Comparison of ENCODE assay signal across 26 cellular contexts in the genomic region with DNA sequence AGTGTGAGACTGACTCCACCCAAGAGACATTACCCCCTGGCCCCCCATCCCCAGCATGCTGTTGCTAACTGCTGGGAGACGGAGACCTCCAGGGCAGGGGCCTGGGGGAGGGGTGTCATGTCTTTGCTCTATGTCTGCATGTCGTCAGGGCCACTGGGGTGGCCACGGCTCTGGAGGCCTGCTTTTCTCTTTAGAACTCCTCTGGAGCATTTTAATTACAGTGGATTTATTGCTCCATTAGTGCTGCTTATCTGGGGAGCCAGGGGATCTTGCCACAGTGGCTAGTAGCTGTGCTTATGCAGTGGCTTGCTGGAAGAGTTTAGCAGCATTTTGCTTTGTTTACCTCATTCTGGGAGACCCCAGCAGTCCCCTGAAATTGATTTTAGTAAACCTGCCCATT. TPM values are rescaled to one million over a fixed set of nuclear protein-coding genes. Genes with fewer than 3 reads are reported as not detected.
DNase-seq lines count a peak whose midpoint lies in the region; ATAC-seq and TF ChIP-seq lines count a peak whose summit lies in the region.
"Had no signal": no experiment of that assay in that cellular context is flagged by ENCODE, and none has a peak within 500 bp of the region (broad histone marks: within the 10 kb centered on the region; RNA-seq: fewer than 3 reads in every experiment).

No MANE protein-coding gene starts in this region.

- no peaks in the 10 kb centered on the region for H4K20me1 ChIP-seq in SK-N-SH (ENCODE audit: insufficient read depth)

- no peaks in the 10 kb centered on the region for H3K27me3 Mint-ChIP-seq in mesothelial cell of epicardium (ENCODE audit: low read depth)
- H3K27me3 Mint-ChIP-seq: activated naive CD4-positive, alpha-beta T cell treated with anti-CD3 and anti-CD28 coated beads, Interleukin-2, amount 50 U/mL, for 24 hours; T-helper 17 cell had no signal

- H3K9me3 ChIP-seq in cardiac muscle cell (ENCODE audit: low read depth) (no peaks in the 10 kb centered on the region), SK-N-SH (no peaks in the 10 kb centered on the region), right lobe of liver (no peaks in the 10 kb centered on the region)
- H3K9me3 ChIP-seq: heart right ventricle, SJCRH30 had no signal

- no peaks in the 10 kb centered on the region for H3K79me2 ChIP-seq in SK-N-SH (ENCODE audit: insufficient read depth)

- DNase-seq in cardiac muscle cell (ENCODE audit: low read depth in 1 of 2, low spot score in 1 of 2) = peak in 1 of 2 donors; percentile 53
- DNase-seq in Right ventricle myocardium inferior (ENCODE audit: missing footprints) = no peak
- DNase-seq in SK-N-SH = peak; percentile 75
- DNase-seq in mesothelial cell of epicardium (ENCODE audit: low spot score in 2 of 2, unreplicated experiment in 2 of 2) = no peak
- DNase-seq in right lobe of liver = no peak
- DNase-seq in HK-2 (ENCODE audit: unreplicated experiment) = no peak
- DNase-seq: activated CD4-positive, CD25-positive, alpha-beta regulatory T cell treated with anti-CD3 and anti-CD28 coated beads, Interleukin-2, amount 50 U/mL, for 72 hours; activated T-cell treated with anti-CD3 and anti-CD28 coated beads, Interleukin-2, amount 50 U/mL, for 72 hours; aorta; Calu3; effector memory CD4-positive, alpha-beta T cell; foreskin fibroblast; heart right ventricle; Karpas-422; NCI-H1436; NCI-H2107; NCI-H526; posterior cingulate gyrus; stimulated activated naive CD4-positive, alpha-beta T cell treated with Interleukin-2 at 50 U/mL for 16 hours; T-helper 17 cell had no signal

- TF ChIP-seq POLR2A in right lobe of liver (IDR thresholded peaks at IDR 0.05) = no peak

- CTCF ChIA-PET in SK-N-SH (lab: Yijun Ruan, JAX) = interaction anchor here (0.7 to 6.4 kb wide), 7 partner anchors 12 to 372 kb away, joined by 3 to 52 read pairs (median 4); a partner anchor contains a TSS

- H3K4me3 Mint-ChIP-seq in mesothelial cell of epicardium = no peak overlapping the region
- H3K4me3 Mint-ChIP-seq: activated naive CD4-positive, alpha-beta T cell treated with anti-CD3 and anti-CD28 coated beads, Interleukin-2, amount 50 U/mL, for 24 hours; activated T-cell treated with anti-CD3 and anti-CD28 coated beads, Interleukin-2, amount 50 U/mL, for 72 hours; T-helper 17 cell had no signal

- no peak overlapping the region for H3K4me2 ChIP-seq in SK-N-SH

- H3F3A ChIP-seq in SK-N-SH (replicated peaks; ENCODE audit: insufficient read depth) = peaks cover under 1% of the 10 kb centered on the region

- peaks cover 50% of the 10 kb centered on the region for H3K4me1 Mint-ChIP-seq in mesothelial cell of epicardium

- TF ChIP-seq CTCF in cardiac muscle cell (IDR thresholded peaks at IDR 0.05; ENCODE audit: low read depth, low read length) (no peak), SK-N-SH (IDR thresholded peaks at IDR 0.05) (no peak), mesothelial cell of epicardium (IDR thresholded peaks at IDR 0.05; ENCODE audit: unreplicated experiment) (no peak), right lobe of liver (IDR thresholded peaks at IDR 0.05) (no peak)

- H3K9ac ChIP-seq in SK-N-SH = no peak overlapping the region

- intact Hi-C loops in Right ventricle myocardium inferior (cut with DNase I) (no loop called here), right lobe of liver (cut with DNase I) (loop anchor here (5.0 to 10.0 kb wide), 2 partner anchors 378 to 381 kb away; no protein-coding TSS in a partner anchor)

- H3K4me1 ChIP-seq in cardiac muscle cell (ENCODE audit: low read depth) = peaks cover 10% of the 10 kb centered on the region
- H3K4me1 ChIP-seq in SK-N-SH (ENCODE audit: control insufficient read depth in 1 of 2, insufficient read depth in 2 of 2, low read depth in 1 of 2, low read length in 1 of 2) = peaks cover 3 to 18% of the 10 kb centered on the region in 2 experiments; a peak in 3 of 4 replicates
- peaks cover 0 to 8% (median 4%) of the 10 kb centered on the region in 4 donors for H3K4me1 ChIP-seq in right lobe of liver

- peaks cover 21% of the 10 kb centered on the region for H3K36me3 Mint-ChIP-seq in mesothelial cell of epicardium

- POLR2A ChIA-PET in SK-N-SH (lab: Yijun Ruan, JAX) = interaction anchor here (0.7 to 1.0 kb wide), 2 partner anchors 160 to 279 kb away, joined by 3 read pairs; a partner anchor contains a TSS

- H3K27me3 ChIP-seq in cardiac muscle cell (no peaks in the 10 kb centered on the region), SK-N-SH (ENCODE audit: insufficient read depth) (no peaks in the 10 kb centered on the region), right lobe of liver (no peaks in the 10 kb centered on the region)
- H3K27me3 ChIP-seq: heart right ventricle, SJCRH30 had no signal

- H3K9me2 ChIP-seq in SK-N-SH = no peaks in the 10 kb centered on the region

- TF ChIP-seq EP300 in SK-N-SH (IDR thresholded peaks at IDR 0.05; ENCODE audit: borderline replicate concordance in 1 of 2, low read depth in 1 of 2, low read length in 1 of 2) = peak in 1 of 2 experiments; percentile 79; a peak in 2 of 4 replicates

- 20% methylated on average over 1 of the region's 3 CpGs for WGBS in SK-N-SH (ENCODE audit: low lambda C conversion rate)
- no CpG with 5 or more reads among the region's 3 CpGs for WGBS in right lobe of liver (ENCODE audit: insufficient coverage, low coverage, low lambda C conversion rate, missing lambda C conversion rate)

- H3K9me3 Mint-ChIP-seq in mesothelial cell of epicardium = no peaks in the 10 kb centered on the region
- H3K9me3 Mint-ChIP-seq: activated naive CD4-positive, alpha-beta T cell treated with anti-CD3 and anti-CD28 coated beads, Interleukin-2, amount 50 U/mL, for 24 hours; activated T-cell treated with anti-CD3 and anti-CD28 coated beads, Interleukin-2, amount 50 U/mL, for 72 hours had no signal

- no peak overlapping the region for H2AFZ ChIP-seq in SK-N-SH (ENCODE audit: low read depth)

- H3K27ac ChIP-seq in cardiac muscle cell (peak overlapping the region; percentile 66), SK-N-SH (ENCODE audit: low read depth in 2 of 2, low read length in 1 of 2) (peak overlapping the region in 1 of 2 experiments; percentile 63; a peak in 2 of 4 replicates), right lobe of liver (no peak overlapping the region)
- H3K27ac ChIP-seq: C4-2B, coronary artery, heart right ventricle, SJCRH30 had no signal

- TF ChIP-seq RAD21 in SK-N-SH (IDR thresholded peaks at IDR 0.05; ENCODE audit: low read length) = peak; percentile 39; the same call in 1 of the 2 replicates

- no peak for ATAC-seq in Right ventricle myocardium inferior
- ATAC-seq in right lobe of liver = no peak
- no peak for ATAC-seq in GM21619 (IDR thresholded peaks at IDR 0.05; ENCODE audit: unreplicated experiment)
- ATAC-seq: activated T-cell treated with anti-CD3 and anti-CD28 coated beads, Interleukin-2, amount 50 U/mL, for 72 hours; heart right ventricle; sciatic nerve; T-helper 17 cell had no signal

- no peaks in the 10 kb centered on the region for H3K36me3 ChIP-seq in cardiac muscle cell
- peaks cover 21 to 40% of the 10 kb centered on the region in 2 experiments for H3K36me3 ChIP-seq in SK-N-SH (replicated peaks in 1 of 2; ENCODE audit: control insufficient read depth in 1 of 2, insufficient read depth in 2 of 2, low read length in 1 of 2)
- H3K36me3 ChIP-seq in right lobe of liver = peaks cover 0 to 13% (median 0%) of the 10 kb centered on the region in 4 donors

- H3K27ac Mint-ChIP-seq in mesothelial cell of epicardium = peak overlapping the region; percentile 47
- H3K27ac Mint-ChIP-seq: activated naive CD4-positive, alpha-beta T cell treated with anti-CD3 and anti-CD28 coated beads, Interleukin-2, amount 50 U/mL, for 24 hours had no signal

- H3K4me3 ChIP-seq in cardiac muscle cell (no peak overlapping the region), SK-N-SH (ENCODE audit: low read depth in 2 of 2, low read length in 1 of 2) (no peak overlapping the region), right lobe of liver (no peak overlapping the region)
- H3K4me3 ChIP-seq: coronary artery, heart right ventricle, SJCRH30 had no signal

TF ChIP-seq in SK-N-SH, 30 proteins besides CTCF, POLR2A, EP300 and RAD21:
- TF ChIP-seq MXI1 (IDR thresholded peaks at IDR 0.05; ENCODE audit: low read depth, low read length) (peak; percentile 67; the same call in 1 of the 2 replicates), EZH2phosphoT487 (IDR thresholded peaks at IDR 0.05; ENCODE audit: borderline replicate concordance, low read depth) (no peak), CHD2 (IDR thresholded peaks at IDR 0.05; ENCODE audit: low read length, partially characterized antibody) (peak; percentile 76), FOSL2 (IDR thresholded peaks at IDR 0.05; ENCODE audit: borderline replicate concordance, low read depth) (no peak), FOXJ3 (CRISPR knock-in tag; IDR thresholded peaks at IDR 0.05) (peak; percentile 74; the same call in 1 of the 2 replicates), GATA2 (CRISPR knock-in tag; IDR thresholded peaks at IDR 0.05) (peak; percentile 80), RCOR1 (IDR thresholded peaks at IDR 0.05; ENCODE audit: low read length) (peak; percentile 93)

RNA-seq across cellular contexts. Expression of a gene that starts 32.3 kb away (rescaled TPM):
- total RNA-seq in cardiac muscle cell = 23.9 and 26.8 TPM in 2 replicates
- polyA plus RNA-seq in cardiac muscle cell = 17.5 and 23.6 TPM in 2 replicates
- 23.0 TPM for total RNA-seq in Right ventricle myocardium inferior
- 9.2 and 13.7 TPM in 2 replicates for polyA plus RNA-seq in SK-N-SH (2012; rRNA removed)
- 9.3 and 12.0 TPM in 2 replicates for polyA plus RNA-seq in SK-N-SH (2012; cell fraction: cytosol; rRNA removed)
- polyA plus RNA-seq in SK-N-SH (2012; cell fraction: nucleus; rRNA removed) = 22.7 and 22.9 TPM in 2 replicates
- total RNA-seq in mesothelial cell of epicardium = 40.5 to 44.9 TPM (median 43.3 TPM) in 3 replicates
- total RNA-seq in right lobe of liver = 10 to 100 TPM; 15.2 to 25.9 (median 19.8) TPM

RNA-seq across cellular contexts. Expression of a gene that starts 34.4 kb away (rescaled TPM):
- 112 and 115 TPM in 2 replicates for total RNA-seq in cardiac muscle cell
- 78.4 and 92.1 TPM in 2 replicates for polyA plus RNA-seq in cardiac muscle cell
- 121 TPM for total RNA-seq in Right ventricle myocardium inferior
- polyA plus RNA-seq in SK-N-SH (2012; rRNA removed) = 48.2 and 55.5 TPM in 2 replicates
- polyA plus RNA-seq in SK-N-SH (2012; cell fraction: cytosol; rRNA removed) = 37.8 and 49.5 TPM in 2 replicates
- 27.7 and 34.0 TPM in 2 replicates for polyA plus RNA-seq in SK-N-SH (2012; cell fraction: nucleus; rRNA removed)
- 31.2 to 33.0 TPM (median 31.5 TPM) in 3 replicates for total RNA-seq in mesothelial cell of epicardium
- total RNA-seq in right lobe of liver = 10 to 100 TPM; 35.8 to 93.8 (median 54.1) TPM
